8 cellular contexts compared by ENCODE assay signal in the genomic region with DNA sequence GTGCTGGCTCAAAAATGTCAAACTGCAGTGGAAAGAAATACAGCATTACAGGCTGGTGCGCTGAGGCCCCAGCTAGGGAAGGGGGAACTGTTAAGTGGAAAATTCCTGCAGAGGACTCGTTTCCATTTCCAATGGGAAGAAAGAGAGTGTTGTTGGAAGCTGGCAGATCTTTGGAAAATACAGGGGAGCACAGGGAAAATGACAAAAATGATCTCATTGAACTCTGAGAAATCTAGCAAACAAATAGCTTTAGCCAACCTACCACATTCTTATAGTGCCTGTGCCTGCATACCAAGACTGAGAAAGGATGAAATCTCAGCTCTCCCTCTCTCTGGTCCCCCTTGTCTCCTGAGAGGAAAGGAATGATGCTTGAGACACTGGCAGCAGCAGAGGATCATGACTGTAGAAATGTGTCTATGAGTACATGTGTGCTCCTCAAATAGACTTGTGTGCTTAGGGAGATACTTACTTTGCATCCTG.
DNase-seq lines count a peak whose midpoint lies in the region; ATAC-seq and TF ChIP-seq lines count a peak whose summit lies in the region.

No MANE protein-coding gene starts in this region.

- H3K27ac ChIP-seq in epithelial cell of prostate (peak overlapping the region; percentile 47), neural progenitor cell (no peak overlapping the region)

- peaks cover 32% of the 10 kb centered on the region for H3F3A ChIP-seq in neural progenitor cell (ENCODE audit: low read depth)

- H3K4me3 Mint-ChIP-seq in neural progenitor cell = peak overlapping the region; percentile 89

- H3K4me1 Mint-ChIP-seq in neural progenitor cell = peaks cover 47% of the 10 kb centered on the region

- peaks cover 30% of the 10 kb centered on the region for H3K9me3 Mint-ChIP-seq in neural progenitor cell

- H3K4me1 ChIP-seq in neural progenitor cell = peaks cover 33% of the 10 kb centered on the region

- H3K4me2 ChIP-seq in neural progenitor cell = peak overlapping the region; percentile 82

- H3K79me2 ChIP-seq in neural progenitor cell (ENCODE audit: low read depth) = no peaks in the 10 kb centered on the region

- no peak overlapping the region for H2AFZ ChIP-seq in neural progenitor cell (replicated peaks)

- TF ChIP-seq CTCF in NB4 (IDR thresholded peaks at IDR 0.05; ENCODE audit: low read depth, low read length) (no peak), neural progenitor cell (IDR thresholded peaks at IDR 0.05) (no peak)

- H3K27ac Mint-ChIP-seq in neural progenitor cell = peak overlapping the region; percentile 98

- H3K9ac ChIP-seq in neural progenitor cell = no peak overlapping the region

- H3K27me3 ChIP-seq in neural progenitor cell = no peaks in the 10 kb centered on the region

- no peaks in the 10 kb centered on the region for H3K9me3 ChIP-seq in neural progenitor cell (ENCODE audit: low read depth)

- H3K27me3 Mint-ChIP-seq in neural progenitor cell (ENCODE audit: insufficient read depth, low read depth) = peaks cover 2% of the 10 kb centered on the region

- peak; percentile 54 for DNase-seq in Ammon's horn (ENCODE audit: low spot score)
- DNase-seq in NB4 (ENCODE audit: low read depth) = peak; percentile 21
- DNase-seq in epithelial cell of prostate (ENCODE audit: low read depth, low spot score) = no peak
- DNase-seq in neural progenitor cell (ENCODE audit: low spot score) = peak; percentile 41
- DNase-seq in activated CD4-positive, CD25-positive, alpha-beta regulatory T cell treated with anti-CD3 and anti-CD28 coated beads, Interleukin-2, amount 50 U/mL, for 72 hours = no peak
- no peak for DNase-seq in 8988T
- DNase-seq in middle frontal gyrus (ENCODE audit: extremely low spot score, low spot score) = no peak

- H3K4me3 ChIP-seq in NB4 (ENCODE audit: low read depth, low read length) (peak overlapping the region; percentile 81), neural progenitor cell (peak overlapping the region; percentile 48)

- no peak for ATAC-seq in GM21526 (IDR thresholded peaks at IDR 0.05; ENCODE audit: low FRiP score, unreplicated experiment)

- peaks cover 26% of the 10 kb centered on the region for H3K36me3 Mint-ChIP-seq in neural progenitor cell

- H3K36me3 ChIP-seq in neural progenitor cell = no peaks in the 10 kb centered on the region

- TF ChIP-seq POLR2A in NB4 (IDR thresholded peaks at IDR 0.05; ENCODE audit: extremely low read depth, insufficient read length) = peak; percentile 24

- H4K20me1 ChIP-seq in neural progenitor cell (ENCODE audit: low read depth) = no peaks in the 10 kb centered on the region

Comparison
In these comparisons a context has a peak if more than half of its experiments do, and no peak if none do; other contexts are left out.
1. DNase-seq: peak in Ammon's horn (single experiment), NB4 (single experiment) and neural progenitor cell (single experiment); none in epithelial cell of prostate (single experiment), activated CD4-positive, CD25-positive, alpha-beta regulatory T cell treated with anti-CD3 and anti-CD28 coated beads, Interleukin-2, amount 50 U/mL, for 72 hours (single experiment), 8988T (single experiment) and middle frontal gyrus (single experiment).